ENCODE assay signal across 20 cellular contexts in the genomic region with DNA sequence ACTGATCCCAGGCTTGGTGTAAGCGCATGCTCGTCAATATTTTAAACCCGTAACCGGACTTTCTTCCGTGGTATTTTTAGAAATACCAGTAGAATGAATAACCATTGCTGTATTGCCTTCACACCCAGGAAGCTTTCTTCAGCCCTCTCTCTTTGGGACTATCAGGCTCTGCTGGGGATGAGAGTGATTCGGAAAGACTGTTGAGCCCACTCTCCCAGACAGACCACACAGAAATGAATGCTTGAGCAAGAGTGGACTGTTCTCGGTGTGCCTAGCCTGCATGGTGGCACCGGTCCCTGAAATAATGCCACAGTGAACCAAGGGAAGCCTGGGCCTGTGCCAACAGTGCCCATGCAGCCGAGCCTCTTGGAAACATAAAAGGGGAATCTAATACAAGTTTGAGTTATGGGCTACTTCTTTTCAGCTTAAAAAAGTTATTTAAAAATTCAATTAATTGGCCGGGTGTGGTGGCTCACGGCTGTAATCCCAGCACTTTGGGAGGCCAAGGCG.
"Had no signal": no experiment of that assay in that cellular context is flagged by ENCODE, and none has a peak within 500 bp of the region (broad histone marks: within the 10 kb centered on the region; RNA-seq: fewer than 3 reads in every experiment).

No MANE protein-coding gene starts in this region.

- H2AFZ ChIP-seq: parathyroid adenoma had no signal

- H3K27me3 ChIP-seq: right lobe of liver, thyroid gland had no signal

- H3K9me3 ChIP-seq: lower lobe of right lung, right lobe of liver, stomach, thyroid gland had no signal

- H3K4me3 ChIP-seq: dorsolateral prefrontal cortex, lower lobe of right lung, right lobe of liver, smooth muscle cell, stomach, thyroid gland had no signal

- H3K79me2 ChIP-seq: parathyroid adenoma had no signal

- H3K36me3 ChIP-seq: lower lobe of right lung, right lobe of liver, stomach, thyroid gland had no signal

- H3K4me1 ChIP-seq: lower lobe of right lung, parathyroid adenoma, right lobe of liver, stomach, thyroid gland had no signal

- DNase-seq: effector CD4-positive, alpha-beta T cell; endodermal cell; foreskin melanocyte; hypothalamus; immature natural killer cell; left ventricle myocardium superior; lower lobe of right lung; natural killer cell; right lobe of liver; stimulated activated CD4-positive, alpha-beta T cell treated with anti-CD3 and anti-CD28 coated beads, Interleukin-12 subunit alpha, Interleukin-12 subunit beta, amount 100 ng/mL, for 4 hours; stimulated activated CD4-positive, alpha-beta T cell treated with anti-CD3 and anti-CD28 coated beads, Interleukin-1b, Interleukin-23, amount 100 ng/mL, for 48 hours; stimulated activated CD4-positive, alpha-beta T cell treated with anti-CD3 and anti-CD28 coated beads, Interleukin-4, amount 100 ng/mL, for 1 hour; stimulated activated CD8-positive, alpha-beta memory T cell treated with anti-CD3 and anti-CD28 coated beads, Interleukin-4, amount 100 ng/mL, for 48 hours; stimulated activated naive CD4-positive, alpha-beta T cell treated with Interleukin-2 at 50 U/mL for 16 hours; stomach; thyroid gland had no signal

- H3K4me2 ChIP-seq: smooth muscle cell had no signal

- H3K9ac ChIP-seq: parathyroid adenoma had no signal

- H3K27ac ChIP-seq: dorsolateral prefrontal cortex, epithelial cell of prostate, lower lobe of right lung, parathyroid adenoma, right lobe of liver, stomach, thyroid gland had no signal
